In genomic region chr5:25285116-25285515, GRCh38 we compare ENCODE assay signal across 26 cellular contexts.
"Had no signal": no experiment of that assay in that cellular context is flagged by ENCODE, and none has a peak within 500 bp of the region (broad histone marks: within the 10 kb centered on the region; RNA-seq: fewer than 3 reads in every experiment).

No MANE protein-coding gene starts in this region.

- H3K4me3 ChIP-seq: ascending aorta, breast epithelium, SJCRH30 had no signal

- ATAC-seq: activated CD8-positive, alpha-beta T cell treated with anti-CD3 and anti-CD28 coated beads for 36 hours; activated T-cell treated with anti-CD3 and anti-CD28 coated beads, Interleukin-2, amount 50 U/mL, for 72 hours; activated T-helper 17 cell treated with anti-CD3 and anti-CD28 coated beads, Interleukin-2, amount 50 U/mL, for 72 hours; Panc1 had no signal

- H3K4me1 ChIP-seq: ascending aorta, breast epithelium, SJCRH30 had no signal

- DNase-seq: activated CD4-positive, alpha-beta T cell treated with anti-CD3 and anti-CD28 coated beads, Interleukin-2, amount 10 ng/mL, durations not matched to agents 24 days and 14 days; activated CD4-positive, alpha-beta T cell treated with anti-CD3 and anti-CD28 coated beads, Interleukin-2, amount 50 U/mL, for 4 hours; activated CD8-positive, alpha-beta T cell treated with anti-CD3 and anti-CD28 coated beads for 36 hours; activated effector memory CD4-positive, alpha-beta T cell treated with anti-CD3 and anti-CD28 coated beads, Interleukin-2, amount 50 U/mL, for 16 hours; activated naive CD4-positive, alpha-beta T cell; activated naive CD8-positive, alpha-beta T cell treated with anti-CD3 and anti-CD28 coated beads, Interleukin-2, amount 10 ng/mL, durations not matched to agents 7 days and 5 days; activated T-cell treated with anti-CD3 and anti-CD28 coated beads, Interleukin-2, amount 50 U/mL, for 1 hour; activated T-cell treated with anti-CD3 and anti-CD28 coated beads, Interleukin-2, amount 50 U/mL, for 72 hours; amygdala; Karpas-422; NCI-H1105; NCI-H1417 treated with DMSO at 0.1 percent for 48 hours; NCI-H187 treated with DMSO at 0.1 percent for 48 hours; NCI-H2081; NCI-H2171 treated with DMSO at 0.1 percent for 48 hours; NCI-H226; NCI-H446 treated with DMSO at 0.1 percent for 48 hours; NCI-H524; SHP77; SJCRH30; SK-N-SH had no signal

- H3K36me3 ChIP-seq: ascending aorta, breast epithelium, SJCRH30 had no signal

- H3K27me3 ChIP-seq: ascending aorta, breast epithelium, SJCRH30 had no signal

- H3K9me3 ChIP-seq: ascending aorta, breast epithelium, SJCRH30, SK-N-SH had no signal

- H3K27ac ChIP-seq: ascending aorta, breast epithelium, SJCRH30 had no signal

- FAIRE-seq: TTC549 had no signal
